In genomic region chr2:27071990-27072830, GRCh38 we compare ENCODE assay signal across 8 cellular contexts. TPM values are rescaled to one million over a fixed set of nuclear protein-coding genes. Genes with fewer than 3 reads are reported as not detected.
DNase-seq lines count a peak whose midpoint lies in the region; ATAC-seq and TF ChIP-seq lines count a peak whose summit lies in the region.

No MANE protein-coding gene starts in this region.

- POLR2A ChIA-PET in CD4-positive, alpha-beta memory T cell (lab: Charles Lee; ENCODE audit: partially characterized antibody) = interaction anchor here (0.6 to 18.9 kb wide), 16 partner anchors 8 to 337 kb away, joined by 3 to 402 read pairs (median 4); partner anchors contain the start of genes AGBL5, ATRAID, KHK and PPM1G

- H3K4me1 ChIP-seq in CD4-positive, alpha-beta memory T cell (ENCODE audit: insufficient read depth, low read length) = peaks cover 62% of the 10 kb centered on the region

- peaks cover 46 to 87% (median 69%) of the 10 kb centered on the region in 4 donors for H3K4me1 Mint-ChIP-seq in CD4-positive, alpha-beta memory T cell
- peaks cover 79% of the 10 kb centered on the region for H3K4me1 Mint-ChIP-seq in brain

- H3K36me3 Mint-ChIP-seq in CD4-positive, alpha-beta memory T cell = peaks cover 19 to 35% of the 10 kb centered on the region in 2 donors
- H3K36me3 Mint-ChIP-seq in brain = peaks cover 35% of the 10 kb centered on the region

- H3K27ac Mint-ChIP-seq in CD4-positive, alpha-beta memory T cell = peak overlapping the region; percentile 72 to 90 (median 85)
- peak overlapping the region; percentile 97 to 99 (median 98) for H3K27ac Mint-ChIP-seq in brain

- H3K27ac ChIP-seq in CD4-positive, alpha-beta memory T cell (ENCODE audit: low read depth, low read length) = peak overlapping the region; percentile 95

- ATAC-seq in GM21423 (IDR thresholded peaks at IDR 0.05; ENCODE audit: unreplicated experiment) = peak; percentile 18
- no peak for ATAC-seq in GM18520 (IDR thresholded peaks at IDR 0.05; ENCODE audit: unreplicated experiment)

- H3K27me3 Mint-ChIP-seq in CD4-positive, alpha-beta memory T cell = no peaks in the 10 kb centered on the region
- peaks cover 9% of the 10 kb centered on the region for H3K27me3 Mint-ChIP-seq in brain

- H3K36me3 ChIP-seq in CD4-positive, alpha-beta memory T cell (ENCODE audit: insufficient read depth, low read length) = peaks cover 26% of the 10 kb centered on the region
- no peaks in the 10 kb centered on the region for H3K36me3 ChIP-seq in kidney epithelial cell (ENCODE audit: control insufficient read depth, insufficient read depth, low read length)

- peak overlapping the region; percentile 38 to 97 for H3K4me3 ChIP-seq in CD4-positive, alpha-beta memory T cell (ENCODE audit: low read length in 2 of 2)
- H3K4me3 ChIP-seq in kidney epithelial cell (ENCODE audit: low read depth, low read length) = peak overlapping the region; percentile 95

- DNase-seq in CD4-positive, alpha-beta memory T cell = peak in 1 of 5 donors; percentile 10
- DNase-seq in NCI-H2227 treated with DMSO at 0.1 percent for 48 hours (lab: John Stamatoyannopoulos, UW) (peak; percentile 12), kidney epithelial cell (ENCODE audit: low read depth) (no peak), T1000 (lab: John Stamatoyannopoulos, UW) (no peak)
- peak; percentile 39 for DNase-seq in stimulated activated CD4-positive, alpha-beta T cell treated with anti-CD3 and anti-CD28 coated beads, Interleukin-4, amount 100 ng/mL, for 1 hour

- no peaks in the 10 kb centered on the region for H3K9me3 Mint-ChIP-seq in CD4-positive, alpha-beta memory T cell
- H3K9me3 Mint-ChIP-seq in brain = peaks cover 0 to 6% (median 0%) of the 10 kb centered on the region in 5 experiments

- H3K27me3 ChIP-seq in CD4-positive, alpha-beta memory T cell (ENCODE audit: insufficient read depth, low read length) = no peaks in the 10 kb centered on the region
- H3K27me3 ChIP-seq in kidney epithelial cell (ENCODE audit: control insufficient read depth, insufficient read depth, low read length) = no peaks in the 10 kb centered on the region

- intact Hi-C loops in CD4-positive, alpha-beta memory T cell (cut with micrococcal nuclease) = loop anchor here (1.0 to 2.0 kb wide), 4 partner anchors 9 to 39 kb away; partner anchors contain the start of genes AGBL5, KHK and TMEM214

- CTCF ChIA-PET in CD4-positive, alpha-beta memory T cell (lab: Charles Lee; ENCODE audit: partially characterized antibody) = interaction anchor here (1.0 to 5.7 kb wide), 4 partner anchors 12 to 297 kb away, joined by 3 to 46 read pairs (median 9); partner anchors contain the start of genes AGBL5 and KHK

- TF ChIP-seq CTCF in brain (conservative IDR thresholded peaks at IDR 0.05) (no peak), kidney epithelial cell (IDR thresholded peaks at IDR 0.05; ENCODE audit: insufficient read depth, low read length, poor library complexity, severe bottlenecking) (no peak)

- H3K9me3 ChIP-seq in CD4-positive, alpha-beta memory T cell (ENCODE audit: control insufficient read depth in 1 of 2, low read length in 2 of 2) = no peaks in the 10 kb centered on the region

- H3K4me3 Mint-ChIP-seq in CD4-positive, alpha-beta memory T cell = peak overlapping the region; percentile 67 to 83 (median 80)
- H3K4me3 Mint-ChIP-seq in brain = peak overlapping the region; percentile 89 to 93 (median 91)

RNA-seq across cellular contexts. Expression of gene OST4, which starts 0.8 kb away (rescaled TPM):
- 100 to 1,000 TPM; 269 to 296 TPM for total RNA-seq in CD4-positive, alpha-beta memory T cell
- 100 to 1,000 TPM; 877 to 958 TPM for polyA plus RNA-seq in CD4-positive, alpha-beta memory T cell
- polyA plus RNA-seq in brain (ENCODE audit: insufficient read depth, low read depth, low replicate concordance) = 361 TPM
- 237 and 272 TPM in 2 replicates for total RNA-seq in kidney epithelial cell

RNA-seq across cellular contexts. Expression of gene EMILIN1, which starts 6.2 kb away (rescaled TPM):
- total RNA-seq in CD4-positive, alpha-beta memory T cell = under 1 TPM; 0.33 to 0.81 TPM
- under 1 TPM; 0.35 to 0.67 TPM for polyA plus RNA-seq in CD4-positive, alpha-beta memory T cell
- 6.2 TPM for polyA plus RNA-seq in brain (ENCODE audit: insufficient read depth, low read depth, low replicate concordance)
- 7.4 and 9.5 TPM in 2 replicates for total RNA-seq in kidney epithelial cell

RNA-seq across cellular contexts. Expression of gene KHK, which starts 14.4 kb away (rescaled TPM):
- 1 to 10 TPM; 6.0 to 8.6 TPM for total RNA-seq in CD4-positive, alpha-beta memory T cell
- 1 to 10 TPM; 6.3 to 8.2 TPM for polyA plus RNA-seq in CD4-positive, alpha-beta memory T cell
- 9.2 TPM for polyA plus RNA-seq in brain (ENCODE audit: insufficient read depth, low read depth, low replicate concordance)
- 3.1 and 3.8 TPM in 2 replicates for total RNA-seq in kidney epithelial cell

RNA-seq across cellular contexts. Expression of gene AGBL5, which starts 20.7 kb away (rescaled TPM):
- total RNA-seq in CD4-positive, alpha-beta memory T cell = 10 to 100 TPM; 12.2 to 14.9 TPM
- polyA plus RNA-seq in CD4-positive, alpha-beta memory T cell = 1 to 10 TPM; 7.4 to 9.3 TPM
- polyA plus RNA-seq in brain (ENCODE audit: insufficient read depth, low read depth, low replicate concordance) = 70.8 TPM
- 28.6 and 32.0 TPM in 2 replicates for total RNA-seq in kidney epithelial cell

RNA-seq across cellular contexts. Expression of gene TMEM214, which starts 39.4 kb away (rescaled TPM):
- 10 to 100 TPM; 97.3 to 99.8 TPM for total RNA-seq in CD4-positive, alpha-beta memory T cell
- 10 to 100 TPM; 25.6 to 34.5 TPM for polyA plus RNA-seq in CD4-positive, alpha-beta memory T cell
- polyA plus RNA-seq in brain (ENCODE audit: insufficient read depth, low read depth, low replicate concordance) = 42.2 TPM
- 27.0 and 36.1 TPM in 2 replicates for total RNA-seq in kidney epithelial cell

Comparison
In these comparisons a context has a peak if more than half of its experiments do, and no peak if none do; other contexts are left out.
1. DNase-seq: peak in NCI-H2227 treated with DMSO at 0.1 percent for 48 hours (single experiment) and stimulated activated CD4-positive, alpha-beta T cell treated with anti-CD3 and anti-CD28 coated beads, Interleukin-4, amount 100 ng/mL, for 1 hour (single experiment); none in kidney epithelial cell (single experiment) and T1000 (single experiment).